In the genomic region with DNA sequence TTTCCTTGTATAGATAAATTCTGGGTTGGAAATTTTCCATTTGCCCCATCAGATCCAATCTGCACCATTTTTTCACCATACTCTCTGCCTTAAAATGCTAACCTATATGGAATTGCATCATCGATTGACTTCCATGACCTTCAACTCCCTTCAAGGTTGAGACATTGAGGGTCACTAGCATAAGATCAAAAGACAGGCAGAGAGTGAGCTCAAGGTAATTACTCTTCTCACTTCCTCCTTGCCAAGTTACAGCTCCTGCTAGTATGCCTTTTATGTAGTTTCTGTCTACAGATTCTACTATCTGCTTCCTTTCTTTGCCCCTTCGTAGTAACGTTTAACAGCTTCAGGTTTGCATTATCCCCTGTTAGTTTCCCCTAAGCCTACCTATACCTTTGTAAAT, we compare ENCODE assay signal across 17 cellular contexts.
"Had no signal": no experiment of that assay in that cellular context is flagged by ENCODE, and none has a peak within 500 bp of the region (broad histone marks: within the 10 kb centered on the region; RNA-seq: fewer than 3 reads in every experiment).

No MANE protein-coding gene starts in this region.

- H3K27ac ChIP-seq: dorsolateral prefrontal cortex, parathyroid adenoma had no signal

- H3K27me3 ChIP-seq: dorsolateral prefrontal cortex had no signal

- H3K36me3 Mint-ChIP-seq: activated naive CD4-positive, alpha-beta T cell treated with anti-CD3 and anti-CD28 coated beads, Interleukin-2, amount 50 U/mL, for 72 hours; naive thymus-derived CD4-positive, alpha-beta T cell; stimulated activated effector memory CD8-positive, alpha-beta T cell treated with anti-CD3 and anti-CD28 coated beads, Interleukin-12 subunit alpha, Interleukin-12 subunit beta, amount 100 ng/mL, for 72 hours had no signal

- H3K27me3 Mint-ChIP-seq: activated CD4-positive, alpha-beta T cell treated with anti-CD3 and anti-CD28 coated beads, Interleukin-2, amount 10 ng/mL, durations not matched to agents 24 days and 14 days; naive thymus-derived CD4-positive, alpha-beta T cell had no signal

- H3K4me3 ChIP-seq: dorsolateral prefrontal cortex, lung had no signal

- H3K9me3 Mint-ChIP-seq: activated CD4-positive, alpha-beta T cell treated with anti-CD3 and anti-CD28 coated beads, Interleukin-2, amount 10 ng/mL, durations not matched to agents 24 days and 14 days; endodermal cell had no signal

- FAIRE-seq: frontal cortex had no signal

- ATAC-seq: activated naive CD4-positive, alpha-beta T cell treated with anti-CD3 and anti-CD28 coated beads, Interleukin-2, amount 50 U/mL, for 72 hours; activated T-cell treated with anti-CD3 and anti-CD28 coated beads, Interleukin-2, amount 50 U/mL, for 72 hours; naive thymus-derived CD4-positive, alpha-beta T cell; stimulated activated effector memory CD8-positive, alpha-beta T cell treated with anti-CD3 and anti-CD28 coated beads, Interleukin-12 subunit alpha, Interleukin-12 subunit beta, amount 100 ng/mL, for 72 hours had no signal

- DNase-seq: activated CD4-positive, alpha-beta T cell treated with anti-CD3 and anti-CD28 coated beads, Interleukin-2, amount 10 ng/mL, durations not matched to agents 24 days and 14 days; activated CD4-positive, CD25-positive, alpha-beta regulatory T cell; activated CD8-positive, alpha-beta memory T cell treated with anti-CD3 and anti-CD28 coated beads, Interleukin-2, amount 50 U/mL, for 48 hours; activated gamma-delta T cell; activated T-cell treated with anti-CD3 and anti-CD28 coated beads, Interleukin-2, amount 50 U/mL, for 72 hours; amniotic stem cell; dorsolateral prefrontal cortex; endodermal cell; head of caudate nucleus; immature natural killer cell; naive thymus-derived CD4-positive, alpha-beta T cell; stimulated activated CD4-positive, alpha-beta T cell treated with anti-CD3 and anti-CD28 coated beads, Interleukin-2, amount 100 ng/mL, for 24 hours had no signal

- H3K4me1 Mint-ChIP-seq: activated CD4-positive, alpha-beta T cell treated with anti-CD3 and anti-CD28 coated beads, Interleukin-2, amount 10 ng/mL, durations not matched to agents 24 days and 14 days; endodermal cell; immature natural killer cell; naive thymus-derived CD4-positive, alpha-beta T cell; stimulated activated effector memory CD8-positive, alpha-beta T cell treated with anti-CD3 and anti-CD28 coated beads, Interleukin-12 subunit alpha, Interleukin-12 subunit beta, amount 100 ng/mL, for 72 hours had no signal

- H3K4me3 Mint-ChIP-seq: activated CD4-positive, alpha-beta T cell treated with anti-CD3 and anti-CD28 coated beads, Interleukin-2, amount 10 ng/mL, durations not matched to agents 24 days and 14 days; activated T-cell treated with anti-CD3 and anti-CD28 coated beads, Interleukin-2, amount 50 U/mL, for 72 hours; endodermal cell; immature natural killer cell; naive thymus-derived CD4-positive, alpha-beta T cell; stimulated activated effector memory CD8-positive, alpha-beta T cell treated with anti-CD3 and anti-CD28 coated beads, Interleukin-12 subunit alpha, Interleukin-12 subunit beta, amount 100 ng/mL, for 72 hours had no signal

- H3K27ac Mint-ChIP-seq: activated CD4-positive, alpha-beta T cell treated with anti-CD3 and anti-CD28 coated beads, Interleukin-2, amount 10 ng/mL, durations not matched to agents 24 days and 14 days; activated naive CD4-positive, alpha-beta T cell treated with anti-CD3 and anti-CD28 coated beads, Interleukin-2, amount 50 U/mL, for 72 hours; activated T-cell treated with anti-CD3 and anti-CD28 coated beads, Interleukin-2, amount 50 U/mL, for 72 hours; endodermal cell; immature natural killer cell; naive thymus-derived CD4-positive, alpha-beta T cell; stimulated activated effector memory CD8-positive, alpha-beta T cell treated with anti-CD3 and anti-CD28 coated beads, Interleukin-12 subunit alpha, Interleukin-12 subunit beta, amount 100 ng/mL, for 72 hours had no signal
